In the genomic region with DNA sequence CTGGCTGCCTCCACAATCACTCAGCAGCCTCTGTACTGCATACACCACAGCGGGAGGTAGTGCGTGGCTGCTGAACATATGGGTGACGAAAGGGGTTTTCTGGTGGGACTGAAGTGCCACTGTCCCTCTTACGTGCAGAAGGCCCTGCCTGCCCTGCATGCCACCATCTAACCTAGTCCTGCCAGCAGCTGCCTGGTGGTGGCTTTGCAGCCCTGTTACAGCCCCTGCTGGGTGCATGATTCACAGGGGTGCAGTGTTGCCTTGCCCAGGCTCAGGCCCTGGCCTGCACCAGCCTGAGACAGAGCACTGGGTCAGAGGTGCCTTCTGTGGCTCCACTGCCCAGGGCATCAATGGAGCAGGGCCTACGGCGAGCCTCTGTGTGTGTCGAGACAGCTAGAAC, we compare ENCODE assay signal across 14 cellular contexts. TPM values are rescaled to one million over a fixed set of nuclear protein-coding genes. Genes with fewer than 3 reads are reported as not detected.
A peak's percentile ranks its signal among the peaks of the same experiment; 100 is the strongest.
DNase-seq lines count a peak whose midpoint lies in the region; FAIRE-seq and TF ChIP-seq lines count a peak whose summit lies in the region.
"Had no signal": no experiment of that assay in that cellular context is flagged by ENCODE, and none has a peak within 500 bp of the region (broad histone marks: within the 10 kb centered on the region; RNA-seq: fewer than 3 reads in every experiment).

No MANE protein-coding gene starts in this region.

- no peak for TF ChIP-seq CTCF in RWPE1 (conservative IDR thresholded peaks at IDR 0.05; ENCODE audit: low read depth)

- H3K36me3 Mint-ChIP-seq in stimulated activated naive CD8-positive, alpha-beta T cell treated with anti-CD3 and anti-CD28 coated beads, Interleukin-15, Interleukin-2, amounts not matched to agents 100 ng/mL and 50 ng/mL, for 24 hours (ENCODE audit: low read depth), result no peaks in the 10 kb centered on the region

- CTCF ChIA-PET in RWPE1 (lab: Yijun Ruan, JAX), result interaction anchor here (1.2 kb wide), 1 partner anchor 9 kb away, joined by 3 read pairs; no protein-coding TSS in a partner anchor

- H3K27ac ChIP-seq in RWPE1, result peak overlapping the region; percentile 95
- H3K27ac ChIP-seq in epithelial cell of prostate, result peak overlapping the region; percentile 92
- H3K27ac ChIP-seq: HL-60 had no signal

- POLR2A ChIA-PET in RWPE1 (lab: Yijun Ruan, JAX; ENCODE audit: low non-redundant PET), result no interaction called here

- H3K9me3 Mint-ChIP-seq in stimulated activated naive CD8-positive, alpha-beta T cell treated with anti-CD3 and anti-CD28 coated beads, Interleukin-15, Interleukin-2, amounts not matched to agents 100 ng/mL and 50 ng/mL, for 24 hours, result no peaks in the 10 kb centered on the region
- H3K9me3 Mint-ChIP-seq: activated T-cell treated with anti-CD3 and anti-CD28 coated beads, Interleukin-2, amount 50 U/mL, for 4 hours had no signal

- peaks cover 68% of the 10 kb centered on the region for H3K4me1 Mint-ChIP-seq in stimulated activated naive CD8-positive, alpha-beta T cell treated with anti-CD3 and anti-CD28 coated beads, Interleukin-15, Interleukin-2, amounts not matched to agents 100 ng/mL and 50 ng/mL, for 24 hours (ENCODE audit: low read depth)

- no peak overlapping the region for H3K4me3 Mint-ChIP-seq in stimulated activated naive CD8-positive, alpha-beta T cell treated with anti-CD3 and anti-CD28 coated beads, Interleukin-15, Interleukin-2, amounts not matched to agents 100 ng/mL and 50 ng/mL, for 24 hours
- H3K4me3 Mint-ChIP-seq: activated T-cell treated with anti-CD3 and anti-CD28 coated beads, Interleukin-2, amount 50 U/mL, for 4 hours had no signal

- peak; percentile 53 for DNase-seq in activated CD8-positive, alpha-beta memory T cell treated with anti-CD3 and anti-CD28 coated beads, Interleukin-2, amount 50 U/mL, for 48 hours
- DNase-seq in activated CD8-positive, alpha-beta memory T cell treated with anti-CD3 and anti-CD28 coated beads for 24 hours, result no peak
- DNase-seq in RWPE1 (ENCODE audit: low spot score), result no peak
- DNase-seq in epithelial cell of prostate (ENCODE audit: low read depth, low spot score), result no peak
- DNase-seq in activated gamma-delta T cell treated with Interleukin-2 at 50 U/mL for 16 hours, result no peak
- no peak for DNase-seq in frontal cortex (ENCODE audit: low spot score in 2 of 2)
- DNase-seq in NCI-H345 treated with DMSO at 0.1 percent for 48 hours (lab: John Stamatoyannopoulos, UW; ENCODE audit: unreplicated experiment), result no peak
- DNase-seq: activated T-cell treated with anti-CD3 and anti-CD28 coated beads, Interleukin-2, amount 50 U/mL, for 4 hours; aorta; dermis blood vessel endothelial cell; NCI-H2029 treated with DMSO at 0.1 percent for 48 hours; NCI-H82 had no signal

- FAIRE-seq in frontal cortex (lab: Jason Lieb, UNC), result no peak

- no peaks in the 10 kb centered on the region for H3K27me3 Mint-ChIP-seq in stimulated activated naive CD8-positive, alpha-beta T cell treated with anti-CD3 and anti-CD28 coated beads, Interleukin-15, Interleukin-2, amounts not matched to agents 100 ng/mL and 50 ng/mL, for 24 hours

- H3K27ac Mint-ChIP-seq in stimulated activated naive CD8-positive, alpha-beta T cell treated with anti-CD3 and anti-CD28 coated beads, Interleukin-15, Interleukin-2, amounts not matched to agents 100 ng/mL and 50 ng/mL, for 24 hours, result peak overlapping the region; percentile 63

RNA-seq across cellular contexts. Expression of a gene that starts 50.1 kb away (rescaled TPM):
- 37.5 TPM for total RNA-seq in frontal cortex
